ENCODE assay signal across 17 cellular contexts in genomic region chr4:184273166-184274147, GRCh38. TPM values are rescaled to one million over a fixed set of nuclear protein-coding genes. Genes with fewer than 3 reads are reported as not detected.
DNase-seq lines count a peak whose midpoint lies in the region; ATAC-seq and TF ChIP-seq lines count a peak whose summit lies in the region.
"Had no signal": no experiment of that assay in that cellular context is flagged by ENCODE, and none has a peak within 500 bp of the region (broad histone marks: within the 10 kb centered on the region; RNA-seq: fewer than 3 reads in every experiment).

No MANE protein-coding gene starts in this region.

- H3K4me1 ChIP-seq in prostate gland (replicated peaks) = no peaks in the 10 kb centered on the region
- H3K4me1 ChIP-seq: pancreas had no signal

- no peaks in the 10 kb centered on the region for H3K27me3 ChIP-seq in prostate gland (replicated peaks; ENCODE audit: insufficient read depth)
- H3K27me3 ChIP-seq: hepatocyte, pancreas, tibial nerve had no signal

- ATAC-seq in GM19351 (IDR thresholded peaks at IDR 0.05; ENCODE audit: unreplicated experiment) (peak; percentile 81), HG03520 (IDR thresholded peaks at IDR 0.05; ENCODE audit: unreplicated experiment) (peak; percentile 67), HG02970 (IDR thresholded peaks at IDR 0.05; ENCODE audit: low FRiP score, unreplicated experiment) (no peak)
- ATAC-seq: CD8-positive, alpha-beta T cell had no signal

- TF ChIP-seq CTCF in GM13977 (IDR thresholded peaks at IDR 0.05; ENCODE audit: extremely low read depth, insufficient read depth, missing control alignments) = no peak
- TF ChIP-seq CTCF in prostate gland (IDR thresholded peaks at IDR 0.05) = no peak

- in situ Hi-C loops in GM13977 (cut with MboI; ENCODE audit: low pct_unique_long_range_greater_than_20kb, low sequenced_read_pairs, unreplicated experiment) = no loop called here

- TF ChIP-seq POLR2A in prostate gland (IDR thresholded peaks at IDR 0.05) = no peak

- peak; percentile 42 for DNase-seq in GM13977 (ENCODE audit: low spot score)
- peak; percentile 55 for DNase-seq in islet precursor cell
- DNase-seq in prostate gland (ENCODE audit: low spot score) = no peak
- DNase-seq in anterior cingulate cortex (lab: John Stamatoyannopoulos, UW) = no peak
- DNase-seq in dermis blood vessel endothelial cell = no peak
- DNase-seq: MM.1S; NCI-H510A; pancreas; SHP77 treated with DMSO at 0.1 percent for 48 hours; stimulated activated CD4-positive, alpha-beta T cell treated with anti-CD3 and anti-CD28 coated beads, Interleukin-2, amount 100 ng/mL, for 48 hours had no signal

- intact Hi-C loops in prostate gland (cut with DNase I) = no loop called here

- WGBS in prostate gland = 86% methylated on average over 17 of the region's 17 CpGs

- no peak overlapping the region for H3K27ac ChIP-seq in prostate gland
- H3K27ac ChIP-seq: hepatocyte, pancreas, tibial nerve had no signal

- no peaks in the 10 kb centered on the region for H3K36me3 ChIP-seq in prostate gland
- H3K36me3 ChIP-seq: pancreas, tibial nerve had no signal

- no peak overlapping the region for H3K4me3 ChIP-seq in prostate gland
- H3K4me3 ChIP-seq: hepatocyte, lung, pancreas, tibial nerve had no signal

- no peaks in the 10 kb centered on the region for H3K9me3 ChIP-seq in prostate gland
- H3K9me3 ChIP-seq: pancreas had no signal

RNA-seq across cellular contexts. Expression of gene ENPP6, which starts 55.8 kb away (rescaled TPM):
- 1 to 10 TPM in 1 of 2 donors, under 1 TPM in 1; 0.68 to 5.9 TPM for total RNA-seq in prostate gland
- 0.05 TPM in 1 of 2 replicates, not detected in the other for total RNA-seq in dermis blood vessel endothelial cell
- total RNA-seq: CD8-positive, alpha-beta T cell had no signal

Comparison
In these comparisons a context has a peak if more than half of its experiments do, and no peak if none do; other contexts are left out.
1. DNase-seq: peak in GM13977 (single experiment) and islet precursor cell (single experiment); none in prostate gland (single experiment), anterior cingulate cortex (0 of 58) and dermis blood vessel endothelial cell (single experiment).